In the genomic region with DNA sequence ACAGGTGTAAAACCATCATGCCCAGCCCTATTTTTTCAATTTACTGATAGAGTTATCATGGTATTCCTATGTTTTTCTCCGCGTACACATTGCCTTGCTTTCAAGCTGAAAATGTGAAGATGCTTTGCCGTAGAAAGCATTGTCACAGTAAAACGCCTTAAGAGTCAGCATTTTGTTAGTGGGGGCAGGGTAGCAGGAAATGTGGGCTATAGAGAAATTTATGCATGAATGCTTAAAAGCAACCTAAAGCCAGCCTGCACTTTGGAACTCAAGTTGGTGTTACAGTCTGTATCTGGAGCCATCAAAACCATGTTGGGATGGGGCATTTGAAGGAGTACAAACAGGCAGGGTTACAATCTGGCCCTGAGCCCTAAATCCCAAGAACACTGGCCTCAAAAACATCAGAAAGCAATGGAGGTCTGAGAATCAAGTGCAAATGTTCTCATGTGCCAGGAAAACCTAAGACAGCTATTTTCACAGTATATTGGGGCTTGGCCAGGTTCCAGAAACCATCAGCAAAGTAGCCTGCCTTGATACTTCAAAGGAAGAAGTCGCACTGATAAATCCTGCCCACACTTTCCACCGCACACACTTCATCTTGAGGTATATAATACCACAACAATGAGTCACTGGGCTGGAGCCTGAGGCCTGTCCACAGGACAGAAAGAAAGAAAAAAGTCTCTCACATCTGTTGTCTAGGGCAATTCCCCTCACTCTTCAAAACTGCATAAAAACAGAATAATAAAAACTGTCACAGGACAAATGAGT, we compare ENCODE assay signal across 8 cellular contexts.
DNase-seq lines count a peak whose midpoint lies in the region; ATAC-seq lines count a peak whose summit lies in the region.

No MANE protein-coding gene starts in this region.

- peak; percentile 85 for ATAC-seq in GM21529 (IDR thresholded peaks at IDR 0.05; ENCODE audit: unreplicated experiment)
- ATAC-seq in HG03097 (IDR thresholded peaks at IDR 0.05; ENCODE audit: low FRiP score, unreplicated experiment), result no peak

- peak; percentile 89 for DNase-seq in EH (ENCODE audit: low read depth)
- DNase-seq in KG1 (lab: John Stamatoyannopoulos, UW), result peak; percentile 36
- DNase-seq in activated CD4-positive, alpha-beta T cell treated with anti-CD3 and anti-CD28 coated beads for 1 hour, result peak; percentile 11
- peak; percentile 52 for DNase-seq in epidermal melanocyte (ENCODE audit: insufficient read length, low spot score)
- DNase-seq in stimulated activated CD4-positive, alpha-beta T cell treated with anti-CD3 and anti-CD28 coated beads, Interleukin-12 subunit alpha, Interleukin-12 subunit beta, amount 100 ng/mL, for 4 hours, result peak; percentile 22
- no peak for DNase-seq in retina
